20 cellular contexts compared by ENCODE assay signal in genomic region chr1:1593834-1594601, GRCh38. TPM values are rescaled to one million over a fixed set of nuclear protein-coding genes. Genes with fewer than 3 reads are reported as not detected.
DNase-seq lines count a peak whose midpoint lies in the region; ATAC-seq and TF ChIP-seq lines count a peak whose summit lies in the region.
"Had no signal": no experiment of that assay in that cellular context is flagged by ENCODE, and none has a peak within 500 bp of the region (broad histone marks: within the 10 kb centered on the region; RNA-seq: fewer than 3 reads in every experiment).

No MANE protein-coding gene starts in this region.

- H3K9me2 ChIP-seq in SK-N-SH: no peaks in the 10 kb centered on the region

- TF ChIP-seq EP300 in SK-N-SH (IDR thresholded peaks at IDR 0.05; ENCODE audit: borderline replicate concordance in 1 of 2, low read depth in 1 of 2, low read length in 1 of 2): no peak

- DNase-seq in SK-N-SH: no peak
- DNase-seq in RWPE1 (ENCODE audit: low spot score): no peak
- DNase-seq in retina: peak; percentile 9
- DNase-seq in AML-193 (lab: John Stamatoyannopoulos, UW): no peak
- no peak for DNase-seq in activated T-cell treated with anti-CD3 and anti-CD28 coated beads for 4 hours
- DNase-seq: CD4-positive, alpha-beta T cell; COR-L47; DMS79; Karpas-422; NCI-H1694; NCI-H2081 treated with DMSO at 0.1 percent for 48 hours; SIG-M5 had no signal

- no peak overlapping the region for H3K4me2 ChIP-seq in SK-N-SH
- H3K4me2 ChIP-seq: GM23338 had no signal

- POLR2A ChIA-PET in SK-N-SH (lab: Yijun Ruan, JAX) (no interaction called here), RWPE1 (lab: Yijun Ruan, JAX; ENCODE audit: low non-redundant PET) (no interaction called here)

- no peaks in the 10 kb centered on the region for H3K79me2 ChIP-seq in SK-N-SH (ENCODE audit: insufficient read depth)

- no peaks in the 10 kb centered on the region; the same call in 1 of the 2 replicates for H4K20me1 ChIP-seq in SK-N-SH (ENCODE audit: insufficient read depth)

- peaks cover 0 to 9% of the 10 kb centered on the region in 2 experiments; a peak in 1 of 4 replicates for H3K4me1 ChIP-seq in SK-N-SH (ENCODE audit: control insufficient read depth in 1 of 2, insufficient read depth in 2 of 2, low read depth in 1 of 2, low read length in 1 of 2)

- H3F3A ChIP-seq in SK-N-SH (replicated peaks; ENCODE audit: insufficient read depth): no peaks in the 10 kb centered on the region

- H3K9me3 ChIP-seq in SK-N-SH: no peaks in the 10 kb centered on the region
- H3K9me3 ChIP-seq: BE2C had no signal

- H3K36me3 ChIP-seq in SK-N-SH (replicated peaks in 1 of 2; ENCODE audit: control insufficient read depth in 1 of 2, insufficient read depth in 2 of 2, low read length in 1 of 2): no peaks in the 10 kb centered on the region
- H3K36me3 ChIP-seq: BE2C had no signal

- H3K27me3 ChIP-seq in SK-N-SH (ENCODE audit: insufficient read depth): no peaks in the 10 kb centered on the region
- H3K27me3 ChIP-seq: BE2C had no signal

- ATAC-seq in SK-N-SH treated with all-trans-retinoic acid at 6 μM for 48 hours (0 out of 3 replicates have a peak, but pooled peaks have one; percentile 7), esophagus mucosa (peak; percentile 7), HG03442 (IDR thresholded peaks at IDR 0.05; ENCODE audit: unreplicated experiment) (no peak)
- ATAC-seq: GM23338 had no signal

- 87% methylated on average over 8 of the region's 24 CpGs for WGBS in SK-N-SH (ENCODE audit: low lambda C conversion rate)

- CTCF ChIA-PET in SK-N-SH (lab: Yijun Ruan, JAX): no interaction called here
- CTCF ChIA-PET in RWPE1 (lab: Yijun Ruan, JAX): interaction anchor here (0.6 kb wide), 1 partner anchor 839 kb away, joined by 4 read pairs; no protein-coding TSS in a partner anchor

- no peak overlapping the region for H3K9ac ChIP-seq in SK-N-SH

- no peak for TF ChIP-seq RAD21 in SK-N-SH (IDR thresholded peaks at IDR 0.05; ENCODE audit: low read length)

- TF ChIP-seq CTCF in SK-N-SH (IDR thresholded peaks at IDR 0.05): no peak
- no peak for TF ChIP-seq CTCF in RWPE1 (conservative IDR thresholded peaks at IDR 0.05; ENCODE audit: low read depth)

- no peak overlapping the region for H3K4me3 ChIP-seq in SK-N-SH (ENCODE audit: low read depth in 2 of 2, low read length in 1 of 2)
- H3K4me3 ChIP-seq: GM23338 had no signal

- no peak overlapping the region for H2AFZ ChIP-seq in SK-N-SH (ENCODE audit: low read depth)
- H2AFZ ChIP-seq: GM23338 had no signal

- H3K27ac ChIP-seq in SK-N-SH (ENCODE audit: low read depth in 2 of 2, low read length in 1 of 2): no peak overlapping the region
- H3K27ac ChIP-seq in RWPE1: peak overlapping the region; percentile 28; the same call in 1 of the 2 replicates
- H3K27ac ChIP-seq: 22Rv1 had no signal

TF ChIP-seq in SK-N-SH treated with all-trans-retinoic acid at 6 μM for 48 hours, 23 proteins besides CTCF, POLR2A, EP300 and RAD21 (continues in another document):
- TF ChIP-seq ZFP3 (CRISPR knock-in tag; IDR thresholded peaks at IDR 0.05) (no peak), TOX (CRISPR knock-in tag; IDR thresholded peaks at IDR 0.05; ENCODE audit: borderline replicate concordance) (no peak), SNAI2 (CRISPR knock-in tag; IDR thresholded peaks at IDR 0.05) (no peak), ZC3H10 (CRISPR knock-in tag; IDR thresholded peaks at IDR 0.05) (no peak)
- TF ChIP-seq, protein P1, sequence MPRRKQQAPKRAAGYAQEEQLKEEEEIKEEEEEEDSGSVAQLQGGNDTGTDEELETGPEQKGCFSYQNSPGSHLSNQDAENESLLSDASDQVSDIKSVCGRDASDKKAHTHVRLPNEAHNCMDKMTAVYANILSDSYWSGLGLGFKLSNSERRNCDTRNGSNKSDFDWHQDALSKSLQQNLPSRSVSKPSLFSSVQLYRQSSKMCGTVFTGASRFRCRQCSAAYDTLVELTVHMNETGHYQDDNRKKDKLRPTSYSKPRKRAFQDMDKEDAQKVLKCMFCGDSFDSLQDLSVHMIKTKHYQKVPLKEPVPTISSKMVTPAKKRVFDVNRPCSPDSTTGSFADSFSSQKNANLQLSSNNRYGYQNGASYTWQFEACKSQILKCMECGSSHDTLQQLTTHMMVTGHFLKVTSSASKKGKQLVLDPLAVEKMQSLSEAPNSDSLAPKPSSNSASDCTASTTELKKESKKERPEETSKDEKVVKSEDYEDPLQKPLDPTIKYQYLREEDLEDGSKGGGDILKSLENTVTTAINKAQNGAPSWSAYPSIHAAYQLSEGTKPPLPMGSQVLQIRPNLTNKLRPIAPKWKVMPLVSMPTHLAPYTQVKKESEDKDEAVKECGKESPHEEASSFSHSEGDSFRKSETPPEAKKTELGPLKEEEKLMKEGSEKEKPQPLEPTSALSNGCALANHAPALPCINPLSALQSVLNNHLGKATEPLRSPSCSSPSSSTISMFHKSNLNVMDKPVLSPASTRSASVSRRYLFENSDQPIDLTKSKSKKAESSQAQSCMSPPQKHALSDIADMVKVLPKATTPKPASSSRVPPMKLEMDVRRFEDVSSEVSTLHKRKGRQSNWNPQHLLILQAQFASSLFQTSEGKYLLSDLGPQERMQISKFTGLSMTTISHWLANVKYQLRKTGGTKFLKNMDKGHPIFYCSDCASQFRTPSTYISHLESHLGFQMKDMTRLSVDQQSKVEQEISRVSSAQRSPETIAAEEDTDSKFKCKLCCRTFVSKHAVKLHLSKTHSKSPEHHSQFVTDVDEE (CRISPR knock-in tag; IDR thresholded peaks at IDR 0.05): no peak

TF ChIP-seq in SK-N-SH, 30 proteins besides CTCF, POLR2A, EP300 and RAD21 (continues in another document):
- TF ChIP-seq TCF12 (IDR thresholded peaks at IDR 0.05): no peak
- no peak for TF ChIP-seq MXI1 (IDR thresholded peaks at IDR 0.05; ENCODE audit: low read depth, low read length)
- TF ChIP-seq FOXJ3 (CRISPR knock-in tag; IDR thresholded peaks at IDR 0.05): no peak
- TF ChIP-seq RFX5 (IDR thresholded peaks at IDR 0.05; ENCODE audit: low read length): no peak
- no peak for TF ChIP-seq FOXM1 (IDR thresholded peaks at IDR 0.05; ENCODE audit: low read depth)
- no peak for TF ChIP-seq TEAD4 (IDR thresholded peaks at IDR 0.05; ENCODE audit: borderline replicate concordance, insufficient read depth)
- TF ChIP-seq USF2 (IDR thresholded peaks at IDR 0.05; ENCODE audit: borderline replicate concordance, low read depth, low read length): no peak
- no peak for TF ChIP-seq SIN3A (IDR thresholded peaks at IDR 0.05; ENCODE audit: borderline replicate concordance, low read depth, low read length)
- TF ChIP-seq SMC3 (IDR thresholded peaks at IDR 0.05; ENCODE audit: low read depth, low read length): no peak
- no peak for TF ChIP-seq GABPA (IDR thresholded peaks at IDR 0.05; ENCODE audit: low read depth)
- no peak for TF ChIP-seq FOSL2 (IDR thresholded peaks at IDR 0.05; ENCODE audit: borderline replicate concordance, low read depth)
- TF ChIP-seq, protein P2, sequence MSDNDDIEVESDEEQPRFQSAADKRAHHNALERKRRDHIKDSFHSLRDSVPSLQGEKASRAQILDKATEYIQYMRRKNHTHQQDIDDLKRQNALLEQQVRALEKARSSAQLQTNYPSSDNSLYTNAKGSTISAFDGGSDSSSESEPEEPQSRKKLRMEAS (IDR thresholded peaks at IDR 0.05; ENCODE audit: low read depth): no peak
- no peak for TF ChIP-seq NFIC (IDR thresholded peaks at IDR 0.05; ENCODE audit: borderline replicate concordance)
- no peak for TF ChIP-seq NRF1 (IDR thresholded peaks at IDR 0.05; ENCODE audit: low read depth, low read length)
- no peak for TF ChIP-seq RXRA (IDR thresholded peaks at IDR 0.05; ENCODE audit: borderline replicate concordance, low read depth)

RNA-seq across cellular contexts. Expression of gene FNDC10, which starts 5.9 kb away (rescaled TPM):
- polyA plus RNA-seq in SK-N-SH (2012; rRNA removed): 4.8 and 6.7 TPM in 2 replicates
- polyA plus RNA-seq in SK-N-SH (2012; cell fraction: cytosol; rRNA removed): 2.4 and 5.1 TPM in 2 replicates
- polyA plus RNA-seq in SK-N-SH (2012; cell fraction: nucleus; rRNA removed): 2.7 and 3.8 TPM in 2 replicates
- 5.7 TPM for total RNA-seq in esophagus mucosa
- polyA plus RNA-seq: IgD-negative memory B cell had no signal

RNA-seq across cellular contexts. Expression of gene SSU72, which starts 19.4 kb away (rescaled TPM):
- polyA plus RNA-seq in SK-N-SH (2012; rRNA removed): 73.6 and 104 TPM in 2 replicates
- 90.3 and 97.8 TPM in 2 replicates for polyA plus RNA-seq in SK-N-SH (2012; cell fraction: cytosol; rRNA removed)
- 72.0 and 84.8 TPM in 2 replicates for polyA plus RNA-seq in SK-N-SH (2012; cell fraction: nucleus; rRNA removed)
- total RNA-seq in esophagus mucosa: 106 TPM

RNA-seq across cellular contexts. Expression of gene MIB2, which starts 21.3 kb away (rescaled TPM):
- polyA plus RNA-seq in SK-N-SH (2012; rRNA removed): 40.4 and 45.4 TPM in 2 replicates
- polyA plus RNA-seq in SK-N-SH (2012; cell fraction: cytosol; rRNA removed): 9.2 and 14.6 TPM in 2 replicates
- 262 and 389 TPM in 2 replicates for polyA plus RNA-seq in SK-N-SH (2012; cell fraction: nucleus; rRNA removed)
- 87.5 TPM for total RNA-seq in esophagus mucosa

RNA-seq across cellular contexts. Expression of gene MMP23B, which starts 38.0 kb away (rescaled TPM):
- polyA plus RNA-seq in SK-N-SH (2012; rRNA removed): 0.96 and 1.2 TPM in 2 replicates
- 0.10 and 0.15 TPM in 2 replicates for polyA plus RNA-seq in SK-N-SH (2012; cell fraction: cytosol; rRNA removed)
- 9.6 and 17.1 TPM in 2 replicates for polyA plus RNA-seq in SK-N-SH (2012; cell fraction: nucleus; rRNA removed)
- 0.92 TPM for total RNA-seq in esophagus mucosa
- total RNA-seq: M059J had no signal

RNA-seq across cellular contexts. Expression of gene TMEM240, which starts 53.6 kb away (rescaled TPM):
- polyA plus RNA-seq in SK-N-SH (2012; rRNA removed): 6.5 and 8.1 TPM in 2 replicates
- polyA plus RNA-seq in SK-N-SH (2012; cell fraction: cytosol; rRNA removed): 3.1 and 4.9 TPM in 2 replicates
- 18.5 and 29.8 TPM in 2 replicates for polyA plus RNA-seq in SK-N-SH (2012; cell fraction: nucleus; rRNA removed)
- not detected for total RNA-seq in esophagus mucosa
- polyA plus RNA-seq: IgD-negative memory B cell had no signal
